13 cellular contexts compared by ENCODE assay signal in the genomic region with DNA sequence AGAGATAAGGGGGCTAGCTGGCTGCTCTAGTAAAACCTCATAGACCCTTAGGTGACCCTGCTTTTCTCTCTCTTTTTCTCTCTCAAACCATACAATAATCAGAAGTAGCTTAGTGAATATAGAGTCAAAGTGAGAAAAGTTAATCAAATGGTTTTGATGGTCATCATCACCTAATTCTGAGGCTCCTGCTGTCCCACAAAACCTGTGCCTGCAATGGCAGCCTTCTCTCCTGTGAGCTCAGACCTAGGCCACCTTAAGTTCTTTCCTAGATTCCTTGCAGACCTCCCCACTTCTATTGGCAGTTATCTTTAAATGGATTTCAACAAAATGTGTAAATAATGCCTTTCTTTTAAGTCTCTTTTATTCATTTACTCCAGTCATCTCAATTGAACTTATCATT. TPM values are rescaled to one million over a fixed set of nuclear protein-coding genes. Genes with fewer than 3 reads are reported as not detected.
DNase-seq lines count a peak whose midpoint lies in the region; ATAC-seq and TF ChIP-seq lines count a peak whose summit lies in the region.
"Had no signal": no experiment of that assay in that cellular context is flagged by ENCODE, and none has a peak within 500 bp of the region (broad histone marks: within the 10 kb centered on the region; RNA-seq: fewer than 3 reads in every experiment).

No MANE protein-coding gene starts in this region.

- TF ChIP-seq POLR2A in GM18505 (IDR thresholded peaks at IDR 0.05; ENCODE audit: borderline replicate concordance, extremely low read depth, insufficient read depth, insufficient read length) = no peak

- H3K36me3 Mint-ChIP-seq in activated B cell treated with CpG ODN at 0.5 μM for 24 hours (ENCODE audit: low read depth) (peaks cover 12% of the 10 kb centered on the region), memory B cell (peaks cover 6% of the 10 kb centered on the region)

- H3K4me1 ChIP-seq in BLaER1 (peaks cover 38% of the 10 kb centered on the region), DOHH2 (ENCODE audit: control insufficient read depth, low read length) (peaks cover 60% of the 10 kb centered on the region)

- no peaks in the 10 kb centered on the region for H3K9me3 ChIP-seq in BLaER1
- H3K9me3 ChIP-seq in DOHH2 (ENCODE audit: control insufficient read depth, insufficient read depth, low read length) = no peaks in the 10 kb centered on the region
- H3K9me3 ChIP-seq: suprapubic skin had no signal

- no peaks in the 10 kb centered on the region for H3K9me2 ChIP-seq in DOHH2 (replicated peaks; ENCODE audit: control insufficient read depth, low read length)

- H3K4me2 ChIP-seq in BLaER1 = peak overlapping the region; percentile 95
- H3K4me2 ChIP-seq in DOHH2 (ENCODE audit: low read length) = peak overlapping the region; percentile 85

- H3K27me3 ChIP-seq in BLaER1 = no peaks in the 10 kb centered on the region
- no peaks in the 10 kb centered on the region for H3K27me3 ChIP-seq in DOHH2 (ENCODE audit: control insufficient read depth, low read length)
- H3K27me3 ChIP-seq: suprapubic skin had no signal

- H3K4me3 ChIP-seq in BLaER1 = no peak overlapping the region
- peak overlapping the region; percentile 78 for H3K4me3 ChIP-seq in DOHH2 (ENCODE audit: low read length)

- H3K36me3 ChIP-seq in BLaER1 = peaks cover 6% of the 10 kb centered on the region; the same call in 1 of the 2 replicates
- peaks cover 18% of the 10 kb centered on the region for H3K36me3 ChIP-seq in DOHH2 (ENCODE audit: control insufficient read depth, low read length)

- H3K27me3 Mint-ChIP-seq in activated B cell treated with CpG ODN at 0.5 μM for 24 hours (no peaks in the 10 kb centered on the region), memory B cell (no peaks in the 10 kb centered on the region)

- POLR2A ChIA-PET in activated B cell treated with CpG ODN at 0.5 μM for 24 hours (lab: Charles Lee) = interaction anchor here (0.6 to 3.4 kb wide), 8 partner anchors 9 to 1015 kb away, joined by 3 to 30 read pairs (median 5); a partner anchor contains a TSS

- H3K27ac ChIP-seq in BLaER1 = no peak overlapping the region
- H3K27ac ChIP-seq in DOHH2 (ENCODE audit: low read depth, low read length) = peak overlapping the region; percentile 85
- H3K27ac ChIP-seq: RWPE1 had no signal

- H3K4me1 Mint-ChIP-seq in activated B cell treated with CpG ODN at 0.5 μM for 24 hours (peaks cover 75% of the 10 kb centered on the region), memory B cell (peaks cover 52% of the 10 kb centered on the region)

- H3K27ac Mint-ChIP-seq in activated B cell treated with CpG ODN at 0.5 μM for 24 hours (peak overlapping the region; percentile 72), memory B cell (peak overlapping the region; percentile 58)

- H3K9me3 Mint-ChIP-seq in activated B cell treated with CpG ODN at 0.5 μM for 24 hours = no peaks in the 10 kb centered on the region
- H3K9me3 Mint-ChIP-seq in memory B cell = no peaks in the 10 kb centered on the region

- peaks cover 26% of the 10 kb centered on the region for H4K20me1 ChIP-seq in BLaER1
- H4K20me1 ChIP-seq in DOHH2 (ENCODE audit: control insufficient read depth, insufficient read depth, low read depth, low read length) = 0 out of 2 replicates have a peak, but pooled peaks cover 3% of the 10 kb centered on the region

- H3K4me3 Mint-ChIP-seq in activated B cell treated with CpG ODN at 0.5 μM for 24 hours (peak overlapping the region; percentile 42), memory B cell (peak overlapping the region; percentile 58)

- no peak overlapping the region for H3K9ac ChIP-seq in BLaER1

- TF ChIP-seq CTCF in DOHH2 (IDR thresholded peaks at IDR 0.05; ENCODE audit: low read depth, low read length, poor library complexity, severe bottlenecking) (no peak), activated B cell treated with CpG ODN at 0.5 μM for 24 hours (IDR thresholded peaks at IDR 0.05) (no peak)

- ATAC-seq in activated B cell treated with CpG ODN at 0.5 μM for 24 hours (ENCODE audit: low read depth) = no peak
- no peak for ATAC-seq in memory B cell (ENCODE audit: low read depth)
- ATAC-seq in GM18505 (IDR thresholded peaks at IDR 0.05; ENCODE audit: unreplicated experiment) = no peak
- ATAC-seq in HG02852 (IDR thresholded peaks at IDR 0.05; ENCODE audit: unreplicated experiment) = no peak

- H3F3A ChIP-seq in DOHH2 (ENCODE audit: control insufficient read depth, insufficient read depth) = peaks cover 25% of the 10 kb centered on the region

- intact Hi-C loops in activated B cell treated with CpG ODN at 0.5 μM for 24 hours (cut with micrococcal nuclease) = loop anchor here (2.0 to 10.0 kb wide), 9 partner anchors 33 to 1980 kb away; a partner anchor contains a TSS

- peaks cover 78% of the 10 kb centered on the region for H3K79me2 ChIP-seq in DOHH2 (ENCODE audit: control insufficient read depth, low read length)

- CTCF ChIA-PET in activated B cell treated with CpG ODN at 0.5 μM for 24 hours (lab: Charles Lee) = interaction anchor here (0.8 to 3.5 kb wide), 5 partner anchors 10 to 131 kb away, joined by 3 to 16 read pairs (median 3); no protein-coding TSS in a partner anchor

- DNase-seq in activated B cell treated with CpG ODN at 0.5 μM for 24 hours = no peak
- no peak for DNase-seq in memory B cell (ENCODE audit: low spot score in 2 of 2)
- DNase-seq in iPS-NIHi7 (ENCODE audit: extremely low spot score) = no peak
- DNase-seq in nucleus accumbens (lab: John Stamatoyannopoulos, UW) = no peak
- DNase-seq: NCI-H1417 treated with DMSO at 0.1 percent for 48 hours, retina had no signal

RNA-seq across cellular contexts. Expression of a gene that starts 1.5 kb away (rescaled TPM):
- 58.4 and 60.5 TPM in 2 replicates for total RNA-seq in activated B cell treated with CpG ODN at 0.5 μM for 24 hours

RNA-seq across cellular contexts. Expression of a gene that starts 17.9 kb away (rescaled TPM):
- 0.24 and 0.37 TPM in 2 replicates for total RNA-seq in activated B cell treated with CpG ODN at 0.5 μM for 24 hours
- total RNA-seq: mononuclear cell had no signal

RNA-seq across cellular contexts. Expression of a gene that starts 51.3 kb away (rescaled TPM):
- total RNA-seq in activated B cell treated with CpG ODN at 0.5 μM for 24 hours = 2.7 and 5.0 TPM in 2 replicates
